Comparison of ENCODE assay signal across 1 cellular context in the genomic region with DNA sequence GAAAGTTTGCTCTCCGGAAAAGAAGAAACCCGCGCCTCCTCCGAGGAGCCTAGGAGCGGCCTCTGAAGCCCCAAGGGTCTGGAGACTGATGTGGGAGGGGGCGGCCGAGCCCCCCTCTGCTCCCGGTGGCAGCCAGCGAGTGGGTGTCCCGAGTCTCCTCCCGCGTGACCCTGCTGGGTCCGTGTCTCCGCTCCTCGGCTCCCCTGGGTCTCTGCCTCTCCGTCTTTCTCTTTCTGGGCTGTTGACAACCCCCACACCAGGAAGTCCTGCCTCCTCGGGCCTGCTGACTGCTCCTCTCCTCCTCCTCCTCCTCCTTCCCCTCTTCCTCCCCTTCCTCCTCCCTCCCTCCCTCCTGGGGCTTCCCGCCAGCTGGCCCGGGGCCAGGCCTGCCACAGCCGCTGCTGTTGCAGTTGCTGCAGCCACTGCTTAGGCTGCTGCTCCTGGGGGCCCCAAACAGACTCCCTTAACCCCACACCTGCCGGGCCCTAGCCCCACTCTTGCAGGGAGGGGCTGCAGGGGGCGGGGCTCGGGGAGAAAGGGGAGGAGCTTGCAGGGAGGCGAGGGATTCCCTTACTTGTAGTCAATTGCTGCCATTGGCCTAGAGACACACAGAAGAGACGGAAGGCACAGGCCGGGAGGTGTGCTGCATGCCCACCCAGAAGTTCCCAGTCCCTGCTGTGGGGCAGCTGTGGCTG.
A peak's percentile ranks its signal among the peaks of the same experiment; 100 is the strongest.
TF ChIP-seq lines count a peak whose summit lies in the region.

Gene TSC22D4, minus strand, starts transcription at position 249 of the 695 bp plus-strand sequence. CDS start 1,176 bp downstream, outside the sequence.

TF ChIP-seq in HEK293, 187 proteins besides CTCF, POLR2A, EP300 and RAD21 (continued from another document and continues in another):
- TF ChIP-seq ZNF449 (tag by site-specific recombination; IDR thresholded peaks at IDR 0.05), result no peak
- TF ChIP-seq ZNF433 (tag by site-specific recombination; IDR thresholded peaks at IDR 0.05; ENCODE audit: low read depth), result no peak
- peak; percentile 100 for TF ChIP-seq OSR2 (tag by site-specific recombination; IDR thresholded peaks at IDR 0.05)
- TF ChIP-seq ZNF18 (tag by site-specific recombination; IDR thresholded peaks at IDR 0.05), result no peak; the same call in none of the 2 replicates
- TF ChIP-seq ZNF184 (tag by site-specific recombination; IDR thresholded peaks at IDR 0.05), result peak; percentile 83; the same call in 1 of the 2 replicates
- TF ChIP-seq, protein P1, sequence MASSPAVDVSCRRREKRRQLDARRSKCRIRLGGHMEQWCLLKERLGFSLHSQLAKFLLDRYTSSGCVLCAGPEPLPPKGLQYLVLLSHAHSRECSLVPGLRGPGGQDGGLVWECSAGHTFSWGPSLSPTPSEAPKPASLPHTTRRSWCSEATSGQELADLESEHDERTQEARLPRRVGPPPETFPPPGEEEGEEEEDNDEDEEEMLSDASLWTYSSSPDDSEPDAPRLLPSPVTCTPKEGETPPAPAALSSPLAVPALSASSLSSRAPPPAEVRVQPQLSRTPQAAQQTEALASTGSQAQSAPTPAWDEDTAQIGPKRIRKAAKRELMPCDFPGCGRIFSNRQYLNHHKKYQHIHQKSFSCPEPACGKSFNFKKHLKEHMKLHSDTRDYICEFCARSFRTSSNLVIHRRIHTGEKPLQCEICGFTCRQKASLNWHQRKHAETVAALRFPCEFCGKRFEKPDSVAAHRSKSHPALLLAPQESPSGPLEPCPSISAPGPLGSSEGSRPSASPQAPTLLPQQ (tag by site-specific recombination; IDR thresholded peaks at IDR 0.05), result peak; percentile 91
- no peak for TF ChIP-seq ZNF654 (tag by site-specific recombination; IDR thresholded peaks at IDR 0.05; ENCODE audit: low read depth)
- TF ChIP-seq GLIS2 (tag by site-specific recombination; IDR thresholded peaks at IDR 0.05), result peak; percentile 96
- peak; percentile 90 for TF ChIP-seq KLF10 (tag by site-specific recombination; IDR thresholded peaks at IDR 0.05)
- peak; percentile 76; the same call in 1 of the 2 replicates for TF ChIP-seq ZNF394 (tag by site-specific recombination; IDR thresholded peaks at IDR 0.05; ENCODE audit: borderline replicate concordance)
- TF ChIP-seq ZSCAN16 (tag by site-specific recombination; IDR thresholded peaks at IDR 0.05), result no peak
- TF ChIP-seq, protein P2, sequence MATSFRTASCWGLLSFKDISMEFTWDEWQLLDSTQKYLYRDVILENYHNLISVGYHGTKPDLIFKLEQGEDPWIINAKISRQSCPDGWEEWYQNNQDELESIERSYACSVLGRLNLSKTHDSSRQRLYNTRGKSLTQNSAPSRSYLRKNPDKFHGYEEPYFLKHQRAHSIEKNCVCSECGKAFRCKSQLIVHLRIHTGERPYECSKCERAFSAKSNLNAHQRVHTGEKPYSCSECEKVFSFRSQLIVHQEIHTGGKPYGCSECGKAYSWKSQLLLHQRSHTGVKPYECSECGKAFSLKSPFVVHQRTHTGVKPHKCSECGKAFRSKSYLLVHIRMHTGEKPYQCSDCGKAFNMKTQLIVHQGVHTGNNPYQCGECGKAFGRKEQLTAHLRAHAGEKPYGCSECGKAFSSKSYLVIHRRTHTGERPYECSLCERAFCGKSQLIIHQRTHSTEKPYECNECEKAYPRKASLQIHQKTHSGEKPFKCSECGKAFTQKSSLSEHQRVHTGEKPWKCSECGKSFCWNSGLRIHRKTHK (tag by site-specific recombination; IDR thresholded peaks at IDR 0.05), result no peak
- no peak for TF ChIP-seq OVOL3 (tag by site-specific recombination; IDR thresholded peaks at IDR 0.05)
- TF ChIP-seq ZNF140 (tag by site-specific recombination; IDR thresholded peaks at IDR 0.05), result no peak
- TF ChIP-seq, protein P3, sequence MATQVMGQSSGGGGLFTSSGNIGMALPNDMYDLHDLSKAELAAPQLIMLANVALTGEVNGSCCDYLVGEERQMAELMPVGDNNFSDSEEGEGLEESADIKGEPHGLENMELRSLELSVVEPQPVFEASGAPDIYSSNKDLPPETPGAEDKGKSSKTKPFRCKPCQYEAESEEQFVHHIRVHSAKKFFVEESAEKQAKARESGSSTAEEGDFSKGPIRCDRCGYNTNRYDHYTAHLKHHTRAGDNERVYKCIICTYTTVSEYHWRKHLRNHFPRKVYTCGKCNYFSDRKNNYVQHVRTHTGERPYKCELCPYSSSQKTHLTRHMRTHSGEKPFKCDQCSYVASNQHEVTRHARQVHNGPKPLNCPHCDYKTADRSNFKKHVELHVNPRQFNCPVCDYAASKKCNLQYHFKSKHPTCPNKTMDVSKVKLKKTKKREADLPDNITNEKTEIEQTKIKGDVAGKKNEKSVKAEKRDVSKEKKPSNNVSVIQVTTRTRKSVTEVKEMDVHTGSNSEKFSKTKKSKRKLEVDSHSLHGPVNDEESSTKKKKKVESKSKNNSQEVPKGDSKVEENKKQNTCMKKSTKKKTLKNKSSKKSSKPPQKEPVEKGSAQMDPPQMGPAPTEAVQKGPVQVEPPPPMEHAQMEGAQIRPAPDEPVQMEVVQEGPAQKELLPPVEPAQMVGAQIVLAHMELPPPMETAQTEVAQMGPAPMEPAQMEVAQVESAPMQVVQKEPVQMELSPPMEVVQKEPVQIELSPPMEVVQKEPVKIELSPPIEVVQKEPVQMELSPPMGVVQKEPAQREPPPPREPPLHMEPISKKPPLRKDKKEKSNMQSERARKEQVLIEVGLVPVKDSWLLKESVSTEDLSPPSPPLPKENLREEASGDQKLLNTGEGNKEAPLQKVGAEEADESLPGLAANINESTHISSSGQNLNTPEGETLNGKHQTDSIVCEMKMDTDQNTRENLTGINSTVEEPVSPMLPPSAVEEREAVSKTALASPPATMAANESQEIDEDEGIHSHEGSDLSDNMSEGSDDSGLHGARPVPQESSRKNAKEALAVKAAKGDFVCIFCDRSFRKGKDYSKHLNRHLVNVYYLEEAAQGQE (tag by site-specific recombination; IDR thresholded peaks at IDR 0.05), result no peak
- no peak for TF ChIP-seq ZNF560 (tag by site-specific recombination; IDR thresholded peaks at IDR 0.05; ENCODE audit: borderline replicate concordance)
- TF ChIP-seq ZNF561 (tag by site-specific recombination; IDR thresholded peaks at IDR 0.05; ENCODE audit: borderline replicate concordance), result peak; percentile 95
- peak; percentile 55; the same call in 1 of the 2 replicates for TF ChIP-seq ZSCAN23 (tag by site-specific recombination; IDR thresholded peaks at IDR 0.05)
- peak; percentile 94 for TF ChIP-seq ZNF610 (tag by site-specific recombination; IDR thresholded peaks at IDR 0.05; ENCODE audit: borderline replicate concordance)
- TF ChIP-seq ZNF776 (tag by site-specific recombination; IDR thresholded peaks at IDR 0.05; ENCODE audit: borderline replicate concordance), result no peak
- no peak for TF ChIP-seq ZNF19 (tag by site-specific recombination; IDR thresholded peaks at IDR 0.05; ENCODE audit: low read depth)
- peak; percentile 87 for TF ChIP-seq PRDM4 (tag by site-specific recombination; IDR thresholded peaks at IDR 0.05)
- TF ChIP-seq, protein P4, sequence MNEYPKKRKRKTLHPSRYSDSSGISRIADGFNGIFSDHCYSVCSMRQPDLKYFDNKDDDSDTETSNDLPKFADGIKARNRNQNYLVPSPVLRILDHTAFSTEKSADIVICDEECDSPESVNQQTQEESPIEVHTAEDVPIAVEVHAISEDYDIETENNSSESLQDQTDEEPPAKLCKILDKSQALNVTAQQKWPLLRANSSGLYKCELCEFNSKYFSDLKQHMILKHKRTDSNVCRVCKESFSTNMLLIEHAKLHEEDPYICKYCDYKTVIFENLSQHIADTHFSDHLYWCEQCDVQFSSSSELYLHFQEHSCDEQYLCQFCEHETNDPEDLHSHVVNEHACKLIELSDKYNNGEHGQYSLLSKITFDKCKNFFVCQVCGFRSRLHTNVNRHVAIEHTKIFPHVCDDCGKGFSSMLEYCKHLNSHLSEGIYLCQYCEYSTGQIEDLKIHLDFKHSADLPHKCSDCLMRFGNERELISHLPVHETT (tag by site-specific recombination; IDR thresholded peaks at IDR 0.05), result peak; percentile 70; the same call in 1 of the 2 replicates
- peak; percentile 97 for TF ChIP-seq ZSCAN30 (tag by site-specific recombination; IDR thresholded peaks at IDR 0.05)
- no peak for TF ChIP-seq ZNF549 (tag by site-specific recombination; IDR thresholded peaks at IDR 0.05)
- peak; percentile 93 for TF ChIP-seq GLIS1 (tag by site-specific recombination; IDR thresholded peaks at IDR 0.05)
- no peak for TF ChIP-seq ZNF211 (tag by site-specific recombination; IDR thresholded peaks at IDR 0.05; ENCODE audit: low read depth)
- TF ChIP-seq, protein P5, sequence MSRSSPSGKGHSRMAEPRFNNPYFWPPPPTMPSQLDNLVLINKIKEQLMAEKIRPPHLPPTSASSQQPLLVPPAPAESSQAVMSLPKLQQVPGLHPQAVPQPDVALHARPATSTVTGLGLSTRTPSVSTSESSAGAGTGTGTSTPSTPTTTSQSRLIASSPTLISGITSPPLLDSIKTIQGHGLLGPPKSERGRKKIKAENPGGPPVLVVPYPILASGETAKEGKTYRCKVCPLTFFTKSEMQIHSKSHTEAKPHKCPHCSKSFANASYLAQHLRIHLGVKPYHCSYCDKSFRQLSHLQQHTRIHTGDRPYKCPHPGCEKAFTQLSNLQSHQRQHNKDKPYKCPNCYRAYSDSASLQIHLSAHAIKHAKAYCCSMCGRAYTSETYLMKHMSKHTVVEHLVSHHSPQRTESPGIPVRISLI (tag by site-specific recombination; IDR thresholded peaks at IDR 0.05), result no peak
- TF ChIP-seq ZBTB7A (tag by site-specific recombination; IDR thresholded peaks at IDR 0.05; ENCODE audit: low read depth), result peak; percentile 93
- no peak for TF ChIP-seq MEIS1 (CRISPR knock-in tag; IDR thresholded peaks at IDR 0.05; ENCODE audit: borderline replicate concordance)
- no peak for TF ChIP-seq ZNF707 (tag by site-specific recombination; IDR thresholded peaks at IDR 0.05)
- TF ChIP-seq ELK4 (IDR thresholded peaks at IDR 0.05; ENCODE audit: borderline replicate concordance, low read depth, low read length), result no peak
- no peak for TF ChIP-seq ZNF48 (tag by site-specific recombination; IDR thresholded peaks at IDR 0.05)
- TF ChIP-seq HOXD13 (CRISPR knock-in tag; IDR thresholded peaks at IDR 0.05; ENCODE audit: borderline replicate concordance), result no peak
- TF ChIP-seq ZBTB21 (tag by site-specific recombination; IDR thresholded peaks at IDR 0.05), result peak; percentile 71
- TF ChIP-seq, protein P6, sequence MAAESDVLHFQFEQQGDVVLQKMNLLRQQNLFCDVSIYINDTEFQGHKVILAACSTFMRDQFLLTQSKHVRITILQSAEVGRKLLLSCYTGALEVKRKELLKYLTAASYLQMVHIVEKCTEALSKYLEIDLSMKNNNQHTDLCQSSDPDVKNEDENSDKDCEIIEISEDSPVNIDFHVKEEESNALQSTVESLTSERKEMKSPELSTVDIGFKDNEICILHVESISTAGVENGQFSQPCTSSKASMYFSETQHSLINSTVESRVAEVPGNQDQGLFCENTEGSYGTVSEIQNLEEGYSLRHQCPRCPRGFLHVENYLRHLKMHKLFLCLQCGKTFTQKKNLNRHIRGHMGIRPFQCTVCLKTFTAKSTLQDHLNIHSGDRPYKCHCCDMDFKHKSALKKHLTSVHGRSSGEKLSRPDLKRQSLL (tag by site-specific recombination; IDR thresholded peaks at IDR 0.05), result peak; percentile 47; the same call in 1 of the 2 replicates
- TF ChIP-seq ZNF23 (tag by site-specific recombination; IDR thresholded peaks at IDR 0.05; ENCODE audit: borderline replicate concordance), result no peak
